Comparison of ENCODE assay signal across 16 cellular contexts in the genomic region with DNA sequence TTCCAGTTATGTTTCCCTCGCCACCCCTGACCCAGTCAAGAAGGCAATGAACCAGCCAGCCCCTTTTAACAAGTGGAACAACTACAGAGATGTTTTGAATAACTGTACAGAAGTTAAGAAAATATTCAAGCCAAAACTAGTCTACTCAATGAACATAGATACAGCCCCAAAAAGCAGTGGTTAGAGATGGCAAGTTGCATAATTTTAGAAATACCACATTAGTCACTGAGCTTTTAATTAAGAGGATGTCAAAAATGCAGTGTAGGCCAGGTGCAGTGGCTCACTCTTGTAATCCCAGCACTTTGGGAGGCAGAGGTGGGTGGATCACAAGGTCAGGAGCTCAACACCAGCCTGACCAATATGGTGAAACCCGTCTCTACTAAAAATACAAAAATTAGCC. TPM values are rescaled to one million over a fixed set of nuclear protein-coding genes. Genes with fewer than 3 reads are reported as not detected.
DNase-seq lines count a peak whose midpoint lies in the region; ATAC-seq, FAIRE-seq and TF ChIP-seq lines count a peak whose summit lies in the region.
"Had no signal": no experiment of that assay in that cellular context is flagged by ENCODE, and none has a peak within 500 bp of the region (broad histone marks: within the 10 kb centered on the region; RNA-seq: fewer than 3 reads in every experiment).

No MANE protein-coding gene starts in this region.

- no peaks in the 10 kb centered on the region for H3K79me2 ChIP-seq in HepG2 (ENCODE audit: insufficient read depth, low read length)

- TF ChIP-seq RAD21 in HepG2 (CRISPR knock-in tag; IDR thresholded peaks at IDR 0.05) = no peak

- H3K4me3 ChIP-seq in AG10803 (ENCODE audit: low read length) (no peak overlapping the region), fibroblast of mammary gland (ENCODE audit: control insufficient read depth, low read depth, low read length) (no peak overlapping the region), uterus (no peak overlapping the region), HepG2 (replicated peaks in 1 of 3; ENCODE audit: insufficient read depth in 1 of 3, low read depth in 2 of 3, low read length in 3 of 3) (no peak overlapping the region)

- H3K36me3 ChIP-seq in uterus (no peaks in the 10 kb centered on the region), HepG2 (replicated peaks in 1 of 2; ENCODE audit: control insufficient read depth in 1 of 2, insufficient read depth in 2 of 2, low read length in 2 of 2) (no peaks in the 10 kb centered on the region)

- H3K27me3 ChIP-seq in uterus = no peaks in the 10 kb centered on the region
- no peaks in the 10 kb centered on the region for H3K27me3 ChIP-seq in HepG2 (ENCODE audit: control insufficient read depth in 1 of 2, insufficient read depth in 2 of 2, low read length in 2 of 2)

- no peak for TF ChIP-seq POLR2A in uterus (IDR thresholded peaks at IDR 0.05)
- no peak for TF ChIP-seq POLR2A in HepG2 (IDR thresholded peaks at IDR 0.05; ENCODE audit: insufficient read depth in 1 of 2, low read depth in 2 of 2, low read length in 2 of 2)

- H3K4me2 ChIP-seq in HepG2 (ENCODE audit: low read depth, low read length) = no peak overlapping the region
- H3K4me2 ChIP-seq: SK-N-SH had no signal

- FAIRE-seq in HTR-8/SVneo (lab: Jason Lieb, UNC) (peak; percentile 31), HepG2 (lab: Jason Lieb, UNC) (no peak)
- FAIRE-seq: G401.6 had no signal

- ATAC-seq in HepG2 = no peak

- no peaks in the 10 kb centered on the region for H4K20me1 ChIP-seq in HepG2 (ENCODE audit: insufficient read depth, low read length)

- H3K27ac ChIP-seq in uterus = no peak overlapping the region
- no peak overlapping the region for H3K27ac ChIP-seq in HepG2 (ENCODE audit: extremely low read length, insufficient read depth, low read length)

- POLR2A ChIA-PET in HepG2 (lab: Yijun Ruan, JAX) = no interaction called here

- TF ChIP-seq EP300 in HepG2 (IDR thresholded peaks at IDR 0.05; ENCODE audit: low read depth in 2 of 2, low read length in 2 of 2) (no peak), HepG2 (CRISPR knock-in tag; IDR thresholded peaks at IDR 0.05; ENCODE audit: borderline replicate concordance) (no peak)

- 86% methylated on average over 2 of the region's 2 CpGs for WGBS in HepG2 (ENCODE audit: low lambda C conversion rate)

- in situ Hi-C loops in HepG2 (cut with HindIII; ENCODE audit: extremely low pct_ligation_motif_present, low pct_unique_long_range_greater_than_20kb) = no loop called here

- no peak overlapping the region for H3K9ac ChIP-seq in HepG2 (ENCODE audit: insufficient read depth, low read depth, low read length)
- H3K9ac ChIP-seq: SK-N-SH had no signal

- H2AFZ ChIP-seq in HepG2 (ENCODE audit: low read length) = no peak overlapping the region

- intact Hi-C loops in uterus (cut with DNase I; ENCODE audit: low total_unique reads) (no loop called here), HepG2 (cut with micrococcal nuclease; ENCODE audit: unreplicated experiment) (no loop called here)

- CTCF ChIA-PET in HepG2 (lab: Yijun Ruan, JAX; ENCODE audit: low intra/inter-chr PET ratio, low total read pairs) = no interaction called here

- BruUV-seq in HepG2 (replicated peaks; lab: Mats Ljungman, UMichigan) = no TSS peak

- H3K4me1 ChIP-seq in uterus (no peaks in the 10 kb centered on the region), HepG2 (ENCODE audit: insufficient read depth, low read length) (peaks cover 7% of the 10 kb centered on the region)

- peak; percentile 69 for DNase-seq in AG10803 (ENCODE audit: low read depth)
- DNase-seq in HTR-8/SVneo (ENCODE audit: insufficient read length, low spot score) = no peak
- DNase-seq in RPMI7951 (ENCODE audit: low read depth) = peak; percentile 20
- DNase-seq in fibroblast of mammary gland (ENCODE audit: low read depth) = peak; percentile 56
- DNase-seq in uterus = no peak
- no peak for DNase-seq in HepG2 (ENCODE audit: low spot score)
- no peak for DNase-seq in NCI-H1092 (lab: John Stamatoyannopoulos, UW)
- no peak for DNase-seq in NCI-H1436 treated with DMSO at 0.1 percent for 48 hours (lab: John Stamatoyannopoulos, UW)
- DNase-seq: CD4-positive, CD25-positive, alpha-beta regulatory T cell; NCI-H1694; NCI-H2171; SK-N-SH had no signal

- no peaks in the 10 kb centered on the region for H3K9me3 ChIP-seq in uterus
- H3K9me3 ChIP-seq in HepG2 (ENCODE audit: low read length) = no peaks in the 10 kb centered on the region
- H3K9me3 ChIP-seq: SK-N-SH had no signal

- TF ChIP-seq CTCF in AG10803 (conservative IDR thresholded peaks at IDR 0.05; ENCODE audit: low read length) (no peak), fibroblast of mammary gland (conservative IDR thresholded peaks at IDR 0.05; ENCODE audit: control insufficient read depth, insufficient read depth, low read depth, low read length) (no peak), uterus (IDR thresholded peaks at IDR 0.05) (no peak), HepG2 (CRISPR knock-in tag; IDR thresholded peaks at IDR 0.05) (no peak)

TF ChIP-seq in HepG2, 621 proteins besides CTCF, POLR2A, EP300 and RAD21 (continues in another document):
- TF ChIP-seq PRPF4 (IDR thresholded peaks at IDR 0.05; ENCODE audit: low read depth, low read length, poor library complexity, severe bottlenecking) (no peak), EED (CRISPR knock-in tag; IDR thresholded peaks at IDR 0.05) (no peak), ZNF550 (CRISPR knock-in tag; IDR thresholded peaks at IDR 0.05; ENCODE audit: borderline replicate concordance) (no peak), SPEN (CRISPR knock-in tag; IDR thresholded peaks at IDR 0.05; ENCODE audit: low read depth) (no peak)

RNA-seq across cellular contexts. Expression of a gene that starts 27.2 kb away (rescaled TPM):
- not detected in 2 replicates for total RNA-seq in RPMI7951 (2014; rRNA removed; shearing (Covaris generic))
- total RNA-seq in uterus = not detected
- not detected in 2 replicates for total RNA-seq in HepG2 (2016; rRNA removed; fragmentation: Illumina TruSeq; extraction: Trizol)
- not detected in 2 replicates for total RNA-seq in HepG2 (2016; cell fraction: cytosol; rRNA removed; fragmentation: Illumina TruSeq; extraction: Trizol; ENCODE audit: low read depth)
- not detected in 2 replicates for total RNA-seq in HepG2 (2016; cell fraction: insoluble cytoplasmic fraction; rRNA removed; fragmentation: Illumina TruSeq; extraction: Trizol)
- total RNA-seq in HepG2 (2016; cell fraction: membrane; rRNA removed; fragmentation: Illumina TruSeq; extraction: Trizol) = not detected in 2 replicates
- not detected in 2 replicates for total RNA-seq in HepG2 (2016; cell fraction: nucleus; rRNA removed; fragmentation: Illumina TruSeq; extraction: Trizol)
- not detected in 2 replicates for polyA plus RNA-seq in HepG2 (2011; rRNA removed)
- not detected in 2 replicates for polyA plus RNA-seq in HepG2 (2011; cell fraction: cytosol; rRNA removed)
- not detected in 2 replicates for polyA plus RNA-seq in HepG2 (2011; cell fraction: nucleus; rRNA removed)
- polyA plus RNA-seq in HepG2 (2012) = 0.47 and 0.59 TPM in 2 replicates
- not detected in 2 replicates for polyA plus RNA-seq in HepG2 (2016; cell fraction: cytosol; fragmentation: Illumina TruSeq; extraction: Trizol; ENCODE audit: low read depth)
- not detected in 2 replicates for polyA plus RNA-seq in HepG2 (2016; cell fraction: insoluble cytoplasmic fraction; fragmentation: Illumina TruSeq; extraction: Trizol; ENCODE audit: low read depth)
- not detected in 2 replicates for polyA plus RNA-seq in HepG2 (2016; cell fraction: membrane; fragmentation: Illumina TruSeq; extraction: Trizol; ENCODE audit: low read depth)
- polyA plus RNA-seq in HepG2 (2016; cell fraction: nucleus; fragmentation: Illumina TruSeq; extraction: Trizol; ENCODE audit: insufficient read depth, low read depth) = not detected in 2 replicates
- not detected in 2 replicates for polyA minus RNA-seq in HepG2 (2011; rRNA and poly(A)+ RNA removed; ENCODE audit: low replicate concordance)
- polyA minus RNA-seq in HepG2 (2011; cell fraction: cytosol; rRNA and poly(A)+ RNA removed) = not detected in 2 replicates
- polyA minus RNA-seq in HepG2 (2011; cell fraction: nucleus; rRNA and poly(A)+ RNA removed) = not detected in 2 replicates
- total RNA-seq: A673; CD4-positive, CD25-positive, alpha-beta regulatory T cell; H4; NCI-H460 had no signal
- polyA plus RNA-seq: SK-N-SH had no signal

RNA-seq across cellular contexts. Expression of a gene that starts 32.9 kb away (rescaled TPM):
- total RNA-seq in RPMI7951 (2014; rRNA removed; shearing (Covaris generic)) = 38.2 and 45.3 TPM in 2 replicates
- total RNA-seq in uterus (10 to 100 TPM; 31.8 to 77.2 (median 62.7) TPM), HepG2 (2016; rRNA removed; fragmentation: Illumina TruSeq; extraction: Trizol) (56.5 and 69.9 TPM in 2 replicates)
- 17.0 and 17.6 TPM in 2 replicates for total RNA-seq in HepG2 (2016; cell fraction: cytosol; rRNA removed; fragmentation: Illumina TruSeq; extraction: Trizol; ENCODE audit: low read depth)
- total RNA-seq in HepG2 (2016; cell fraction: insoluble cytoplasmic fraction; rRNA removed; fragmentation: Illumina TruSeq; extraction: Trizol) = 53.1 and 69.5 TPM in 2 replicates
- 32.7 and 34.6 TPM in 2 replicates for total RNA-seq in HepG2 (2016; cell fraction: membrane; rRNA removed; fragmentation: Illumina TruSeq; extraction: Trizol)
- 51.4 and 61.7 TPM in 2 replicates for total RNA-seq in HepG2 (2016; cell fraction: nucleus; rRNA removed; fragmentation: Illumina TruSeq; extraction: Trizol)
- 94.3 and 102 TPM in 2 replicates for polyA plus RNA-seq in HepG2 (2011; rRNA removed)
- polyA plus RNA-seq in HepG2 (2011; cell fraction: cytosol; rRNA removed) = 93.1 and 108 TPM in 2 replicates
- polyA plus RNA-seq in HepG2 (2011; cell fraction: nucleus; rRNA removed) = 122 and 123 TPM in 2 replicates
- polyA plus RNA-seq in HepG2 (2012) = 73.8 and 77.6 TPM in 2 replicates
- 10.6 and 12.2 TPM in 2 replicates for polyA plus RNA-seq in HepG2 (2016; cell fraction: cytosol; fragmentation: Illumina TruSeq; extraction: Trizol; ENCODE audit: low read depth)
- polyA plus RNA-seq in HepG2 (2016; cell fraction: insoluble cytoplasmic fraction; fragmentation: Illumina TruSeq; extraction: Trizol; ENCODE audit: low read depth) = 80.8 and 82.0 TPM in 2 replicates
- 19.6 and 22.7 TPM in 2 replicates for polyA plus RNA-seq in HepG2 (2016; cell fraction: membrane; fragmentation: Illumina TruSeq; extraction: Trizol; ENCODE audit: low read depth)
- polyA plus RNA-seq in HepG2 (2016; cell fraction: nucleus; fragmentation: Illumina TruSeq; extraction: Trizol; ENCODE audit: insufficient read depth, low read depth) = 113 and 120 TPM in 2 replicates
- 129 and 131 TPM in 2 replicates for polyA minus RNA-seq in HepG2 (2011; rRNA and poly(A)+ RNA removed; ENCODE audit: low replicate concordance)
- 45.5 and 49.7 TPM in 2 replicates for polyA minus RNA-seq in HepG2 (2011; cell fraction: cytosol; rRNA and poly(A)+ RNA removed)
- polyA minus RNA-seq in HepG2 (2011; cell fraction: nucleus; rRNA and poly(A)+ RNA removed) = 71.3 and 89.1 TPM in 2 replicates

Comparison
In these comparisons a context has a peak if more than half of its experiments do, and no peak if none do; other contexts are left out.
1. DNase-seq: peak in AG10803 (single experiment), RPMI7951 (single experiment) and fibroblast of mammary gland (single experiment); none in HTR-8/SVneo (single experiment), uterus (0 of 2), HepG2 (single experiment), NCI-H1092 (single experiment) and NCI-H1436 treated with DMSO at 0.1 percent for 48 hours (single experiment).